Comparison of ENCODE assay signal across 18 cellular contexts in genomic region chr15:62464705-62465104, GRCh38.
DNase-seq lines count a peak whose midpoint lies in the region; ATAC-seq and TF ChIP-seq lines count a peak whose summit lies in the region.
"Had no signal": no experiment of that assay in that cellular context is flagged by ENCODE, and none has a peak within 500 bp of the region (broad histone marks: within the 10 kb centered on the region; RNA-seq: fewer than 3 reads in every experiment).

No MANE protein-coding gene starts in this region.

- no peak overlapping the region for H3K18ac ChIP-seq in H9 (ENCODE audit: insufficient read length, low read depth, low read length)

- CTCF ChIA-PET in OCI-LY7 (lab: Charles Lee; ENCODE audit: unreplicated experiment), result no interaction called here

- no peak overlapping the region for H3T11ph ChIP-seq in H9 (ENCODE audit: low read length)

- H3K9me2 ChIP-seq in hepatocyte (replicated peaks; ENCODE audit: insufficient read depth) (no peaks in the 10 kb centered on the region), OCI-LY7 (ENCODE audit: insufficient read depth, low read length) (no peaks in the 10 kb centered on the region)

- no peaks in the 10 kb centered on the region for H3K79me1 ChIP-seq in H9 (ENCODE audit: insufficient read depth, low read depth, low read length, poor library complexity, severe bottlenecking)

- H3K4me1 ChIP-seq in H9 (ENCODE audit: insufficient read depth, low read length) (peaks cover 7% of the 10 kb centered on the region), hepatocyte (ENCODE audit: insufficient read depth) (peaks cover 18% of the 10 kb centered on the region), OCI-LY7 (ENCODE audit: insufficient read depth, low read length, poor library complexity, severe bottlenecking) (no peaks in the 10 kb centered on the region)

- no peak overlapping the region for H2BK15ac ChIP-seq in H9 (ENCODE audit: low read depth, low read length)

- H2BK20ac ChIP-seq in H9 (ENCODE audit: low read depth, low read length, poor library complexity, severe bottlenecking), result no peak overlapping the region

- H2AK5ac ChIP-seq in H9 (ENCODE audit: insufficient read length, low read length), result no peak overlapping the region

- H3K4me3 ChIP-seq in hepatocyte, result no peak overlapping the region
- peak overlapping the region in 1 of 59 donors; percentile 12 for H3K4me3 ChIP-seq in dorsolateral prefrontal cortex
- no peak overlapping the region for H3K4me3 ChIP-seq in OCI-LY7 (ENCODE audit: low read depth, low read length, poor library complexity, severe bottlenecking)
- H3K4me3 ChIP-seq: left lung, spleen, suprapubic skin had no signal

- H4K8ac ChIP-seq in H9 (replicated peaks; ENCODE audit: insufficient read length, low read depth, low read length), result no peak overlapping the region

- H2AFZ ChIP-seq in H9 (ENCODE audit: low read length), result no peak overlapping the region
- no peak overlapping the region for H2AFZ ChIP-seq in hepatocyte
- H2AFZ ChIP-seq in OCI-LY7 (ENCODE audit: low read length), result no peak overlapping the region

- no peak overlapping the region for H3K27ac ChIP-seq in H9 (ENCODE audit: insufficient read length, low read depth, low read length)
- H3K27ac ChIP-seq in hepatocyte, result no peak overlapping the region
- H3K27ac ChIP-seq in dorsolateral prefrontal cortex, result no peak overlapping the region
- H3K27ac ChIP-seq in OCI-LY7 (ENCODE audit: low read depth, low read length, poor library complexity, severe bottlenecking), result no peak overlapping the region
- H3K27ac ChIP-seq: left lung, suprapubic skin had no signal

- no peak overlapping the region for H2BK12ac ChIP-seq in H9 (ENCODE audit: insufficient read length, low read depth, low read length)

- H3K36me3 Mint-ChIP-seq in H9 (ENCODE audit: insufficient read depth in 1 of 3, low read depth in 3 of 3) (peaks cover 0 to 3% (median 2%) of the 10 kb centered on the region in 3 experiments; a peak in 3 of 7 replicates), type B pancreatic cell (peaks cover 7% of the 10 kb centered on the region)

- POLR2A ChIA-PET in OCI-LY7 (lab: Charles Lee), result no interaction called here

- DNase-seq in H9, result no peak
- peak; percentile 52 for DNase-seq in amniotic epithelial cell (ENCODE audit: low read depth)
- DNase-seq in hepatocyte (ENCODE audit: low spot score), result no peak
- DNase-seq in type B pancreatic cell (ENCODE audit: extremely low spot score, unreplicated experiment), result no peak
- DNase-seq in dorsolateral prefrontal cortex, result no peak
- DNase-seq in OCI-LY7 (ENCODE audit: low spot score), result no peak
- DNase-seq in C1 segment of cervical spinal cord (lab: John Stamatoyannopoulos, UW), result no peak
- DNase-seq: activated CD4-positive, alpha-beta T cell treated with anti-CD3 and anti-CD28 coated beads for 4 hours; Calu3; effector CD8-positive, alpha-beta T cell; glutamatergic neuron; left lung; MV-4-11; PC-3; spleen; T-helper 1 cell had no signal

- no peak overlapping the region for H4K91ac ChIP-seq in H9 (ENCODE audit: insufficient read length, low read depth, low read length)

- H3K9me3 Mint-ChIP-seq in H9 (no peaks in the 10 kb centered on the region; a peak in 1 of 5 replicates), type B pancreatic cell (no peaks in the 10 kb centered on the region)

- no peak overlapping the region for H2BK120ac ChIP-seq in H9 (ENCODE audit: low read depth, low read length, poor library complexity, severe bottlenecking)

- intact Hi-C loops in dorsolateral prefrontal cortex (cut with DNase I) (no loop called here), OCI-LY7 (cut with micrococcal nuclease; ENCODE audit: unreplicated experiment) (no loop called here)

- H4K5ac ChIP-seq in H9 (ENCODE audit: insufficient read length, low read depth, low read length), result no peak overlapping the region

- H4K20me1 ChIP-seq in H9 (ENCODE audit: control insufficient read depth, insufficient read depth, insufficient read length) (no peaks in the 10 kb centered on the region), hepatocyte (ENCODE audit: insufficient read depth, poor library complexity, severe bottlenecking) (no peaks in the 10 kb centered on the region), OCI-LY7 (ENCODE audit: insufficient read depth, low read length) (no peaks in the 10 kb centered on the region; the same call in 1 of the 2 replicates)

- no peak overlapping the region for H3K23ac ChIP-seq in H9 (ENCODE audit: insufficient read length, low read depth, low read length)

- H3K56ac ChIP-seq in H9 (ENCODE audit: insufficient read length, low read depth, low read length), result no peak overlapping the region

- H3K4me1 Mint-ChIP-seq in H9 (peaks cover 47 to 48% of the 10 kb centered on the region in 2 experiments), type B pancreatic cell (ENCODE audit: unreplicated experiment) (peaks cover 39% of the 10 kb centered on the region)

- H3K4ac ChIP-seq in H9 (ENCODE audit: low read depth, low read length), result no peak overlapping the region

- H3K4me2 ChIP-seq in H9 (ENCODE audit: insufficient read depth, insufficient read length, low read length), result no peak overlapping the region
- peak overlapping the region; percentile 68 for H3K4me2 ChIP-seq in hepatocyte
- no peak overlapping the region for H3K4me2 ChIP-seq in OCI-LY7 (ENCODE audit: low read length)

- no peaks in the 10 kb centered on the region for H3K36me3 ChIP-seq in hepatocyte (replicated peaks; ENCODE audit: insufficient read depth, low read depth)
- no peaks in the 10 kb centered on the region for H3K36me3 ChIP-seq in OCI-LY7 (ENCODE audit: insufficient read depth, low read length)
- H3K36me3 ChIP-seq: left lung, spleen, suprapubic skin had no signal

- no peaks in the 10 kb centered on the region for H3K23me2 ChIP-seq in H9 (ENCODE audit: insufficient read length, low read depth, low read length, poor library complexity, severe bottlenecking)

- H3K9ac ChIP-seq in H9 (ENCODE audit: extremely low read depth, insufficient read length, low read length), result no peak overlapping the region

- ATAC-seq in GM18867 (IDR thresholded peaks at IDR 0.05; ENCODE audit: unreplicated experiment), result no peak
- ATAC-seq: left lung, PC-3 had no signal

- H2BK5ac ChIP-seq in H9 (ENCODE audit: insufficient read length, low read length), result no peak overlapping the region

- peak overlapping the region in 2 of 3 experiments; percentile 25 to 88; a peak in 3 of 7 replicates for H3K27ac Mint-ChIP-seq in H9
- no peak overlapping the region for H3K27ac Mint-ChIP-seq in type B pancreatic cell

- no peaks in the 10 kb centered on the region for H3K27me3 ChIP-seq in H9 (ENCODE audit: insufficient read depth, low read length)
- no peaks in the 10 kb centered on the region for H3K27me3 ChIP-seq in hepatocyte
- no peaks in the 10 kb centered on the region for H3K27me3 ChIP-seq in dorsolateral prefrontal cortex
- H3K27me3 ChIP-seq: left lung, spleen, suprapubic skin had no signal

- H3K9me3 ChIP-seq in H9 (ENCODE audit: control insufficient read depth, low read depth, low read length), result no peaks in the 10 kb centered on the region
- no peaks in the 10 kb centered on the region for H3K9me3 ChIP-seq in hepatocyte (ENCODE audit: low read depth)
- no peaks in the 10 kb centered on the region for H3K9me3 ChIP-seq in OCI-LY7 (ENCODE audit: low read length)
- H3K9me3 ChIP-seq: left lung, spleen, suprapubic skin had no signal

- WGBS in H9 (ENCODE audit: extremely low coverage, insufficient read length, low lambda C conversion rate), result no CpG with 5 or more reads among the region's 5 CpGs
- WGBS in hepatocyte (ENCODE audit: low lambda C conversion rate, missing lambda C conversion rate), result 36% methylated on average over 5 of the region's 5 CpGs

- H3K27me3 Mint-ChIP-seq in H9 (ENCODE audit: low read depth) (no peaks in the 10 kb centered on the region), type B pancreatic cell (peaks cover 7% of the 10 kb centered on the region)

- H3K4me3 Mint-ChIP-seq in H9 (peak overlapping the region in 1 of 2 experiments; percentile 71; a peak in 2 of 5 replicates), type B pancreatic cell (peak overlapping the region; percentile 20)

- no peak for TF ChIP-seq CTCF in H9 (conservative IDR thresholded peaks at IDR 0.05)
- TF ChIP-seq CTCF in hepatocyte (IDR thresholded peaks at IDR 0.05; ENCODE audit: poor library complexity), result no peak
- no peak for TF ChIP-seq CTCF in type B pancreatic cell (conservative IDR thresholded peaks at IDR 0.05)
- no peak for TF ChIP-seq CTCF in dorsolateral prefrontal cortex (IDR thresholded peaks at IDR 0.05 in 54 of 56, conservative IDR thresholded peaks at IDR 0.05 in 2 of 56; ENCODE audit: low read depth in 1 of 56, partially characterized antibody in 56 of 56)
- no peak for TF ChIP-seq CTCF in OCI-LY7 (conservative IDR thresholded peaks at IDR 0.05; ENCODE audit: low read length)

- H3K79me2 ChIP-seq in H9 (ENCODE audit: insufficient read depth, low read length) (no peaks in the 10 kb centered on the region), hepatocyte (peaks cover 44% of the 10 kb centered on the region), OCI-LY7 (ENCODE audit: insufficient read depth, low read depth, low read length) (no peaks in the 10 kb centered on the region)

- no TSS peak for BruUV-seq in OCI-LY7 (replicated peaks; lab: Mats Ljungman, UMichigan)

- H3K14ac ChIP-seq in H9 (ENCODE audit: insufficient read depth, low read length), result no peak overlapping the region
